In genomic region chr4:153512952-153513500, GRCh38 we compare ENCODE assay signal across 11 cellular contexts. TPM values are rescaled to one million over a fixed set of nuclear protein-coding genes. Genes with fewer than 3 reads are reported as not detected.
DNase-seq lines count a peak whose midpoint lies in the region; ATAC-seq and TF ChIP-seq lines count a peak whose summit lies in the region.
"Had no signal": no experiment of that assay in that cellular context is flagged by ENCODE, and none has a peak within 500 bp of the region (broad histone marks: within the 10 kb centered on the region; RNA-seq: fewer than 3 reads in every experiment).

No MANE protein-coding gene starts in this region.

- H3F3A ChIP-seq in SK-N-SH (replicated peaks; ENCODE audit: insufficient read depth) (peaks cover 35% of the 10 kb centered on the region), smooth muscle cell (ENCODE audit: low read depth) (no peaks in the 10 kb centered on the region)

- H4K20me1 ChIP-seq in SK-N-SH (ENCODE audit: insufficient read depth): peaks cover 3% of the 10 kb centered on the region; the same call in 1 of the 2 replicates
- no peaks in the 10 kb centered on the region for H4K20me1 ChIP-seq in smooth muscle cell (ENCODE audit: low read depth)

- intact Hi-C loops in activated CD4-positive, alpha-beta T cell treated with anti-CD3 and anti-CD28 coated beads, Interleukin-2, amount 10 ng/mL, durations not matched to agents 24 days and 14 days (cut with micrococcal nuclease): no loop called here

- peak overlapping the region; percentile 71; the same call in 1 of the 2 replicates for H3K4me2 ChIP-seq in SK-N-SH
- H3K4me2 ChIP-seq in smooth muscle cell: no peak overlapping the region

- peaks cover 3% of the 10 kb centered on the region for H3K9me3 Mint-ChIP-seq in activated CD4-positive, alpha-beta T cell treated with anti-CD3 and anti-CD28 coated beads, Interleukin-2, amount 10 ng/mL, durations not matched to agents 24 days and 14 days
- H3K9me3 Mint-ChIP-seq in activated CD4-positive, alpha-beta T cell treated with anti-CD3 and anti-CD28 coated beads, Interleukin-2, amount 10 ng/mL, durations not matched to agents 7 days and 5 days: peaks cover 3% of the 10 kb centered on the region
- H3K9me3 Mint-ChIP-seq in stimulated activated naive B cell treated with anti-CD40 and anti-IgM and Interleukin-4, amounts not matched to agents 10 μg/mL and 1 μg/mL and 100 μg/mL, for 72 hours: peaks cover 0 to 3% of the 10 kb centered on the region in 2 donors

- H3K4me1 Mint-ChIP-seq in activated CD4-positive, alpha-beta T cell treated with anti-CD3 and anti-CD28 coated beads, Interleukin-2, amount 10 ng/mL, durations not matched to agents 24 days and 14 days: peaks cover 28% of the 10 kb centered on the region
- H3K4me1 Mint-ChIP-seq in activated CD4-positive, alpha-beta T cell treated with anti-CD3 and anti-CD28 coated beads, Interleukin-2, amount 10 ng/mL, durations not matched to agents 7 days and 5 days: peaks cover 41% of the 10 kb centered on the region
- peaks cover 33 to 75% of the 10 kb centered on the region in 2 donors for H3K4me1 Mint-ChIP-seq in stimulated activated naive B cell treated with anti-CD40 and anti-IgM and Interleukin-4, amounts not matched to agents 10 μg/mL and 1 μg/mL and 100 μg/mL, for 72 hours

- WGBS in SK-N-SH (ENCODE audit: low lambda C conversion rate): 69% methylated on average over 3 of the region's 3 CpGs
- 49 to 56% methylated on average over 2 to 3 of the region's 3 CpGs for WGBS in gastroesophageal sphincter (ENCODE audit: low coverage in 1 of 2), 2 donors
- 97% methylated on average over 3 of the region's 3 CpGs for WGBS in smooth muscle cell (ENCODE audit: low lambda C conversion rate)

- TF ChIP-seq EP300 in SK-N-SH (IDR thresholded peaks at IDR 0.05; ENCODE audit: borderline replicate concordance in 1 of 2, low read depth in 1 of 2, low read length in 1 of 2): no peak
- no peak for TF ChIP-seq EP300 in gastroesophageal sphincter (IDR thresholded peaks at IDR 0.05)

- H3K27ac Mint-ChIP-seq in activated CD4-positive, alpha-beta T cell treated with anti-CD3 and anti-CD28 coated beads, Interleukin-2, amount 10 ng/mL, durations not matched to agents 24 days and 14 days: peak overlapping the region; percentile 56
- no peak overlapping the region for H3K27ac Mint-ChIP-seq in activated CD4-positive, alpha-beta T cell treated with anti-CD3 and anti-CD28 coated beads, Interleukin-2, amount 10 ng/mL, durations not matched to agents 7 days and 5 days
- H3K27ac Mint-ChIP-seq in stimulated activated naive B cell treated with anti-CD40 and anti-IgM and Interleukin-4, amounts not matched to agents 10 μg/mL and 1 μg/mL and 100 μg/mL, for 72 hours: peak overlapping the region; percentile 78

- no peak overlapping the region for H3K4me3 ChIP-seq in SK-N-SH (ENCODE audit: low read depth in 2 of 2, low read length in 1 of 2)
- H3K4me3 ChIP-seq in gastroesophageal sphincter: no peak overlapping the region
- no peak overlapping the region for H3K4me3 ChIP-seq in smooth muscle cell
- H3K4me3 ChIP-seq: tibial nerve had no signal

- no peak overlapping the region for H3K4me3 Mint-ChIP-seq in activated CD4-positive, alpha-beta T cell treated with anti-CD3 and anti-CD28 coated beads, Interleukin-2, amount 10 ng/mL, durations not matched to agents 24 days and 14 days
- no peak overlapping the region for H3K4me3 Mint-ChIP-seq in activated CD4-positive, alpha-beta T cell treated with anti-CD3 and anti-CD28 coated beads, Interleukin-2, amount 10 ng/mL, durations not matched to agents 7 days and 5 days
- no peak overlapping the region for H3K4me3 Mint-ChIP-seq in stimulated activated naive B cell treated with anti-CD40 and anti-IgM and Interleukin-4, amounts not matched to agents 10 μg/mL and 1 μg/mL and 100 μg/mL, for 72 hours

- H3K36me3 Mint-ChIP-seq in activated CD4-positive, alpha-beta T cell treated with anti-CD3 and anti-CD28 coated beads, Interleukin-2, amount 10 ng/mL, durations not matched to agents 24 days and 14 days (ENCODE audit: low read depth): peaks cover 42% of the 10 kb centered on the region
- H3K36me3 Mint-ChIP-seq in activated CD4-positive, alpha-beta T cell treated with anti-CD3 and anti-CD28 coated beads, Interleukin-2, amount 10 ng/mL, durations not matched to agents 7 days and 5 days (ENCODE audit: low read depth): peaks cover 35% of the 10 kb centered on the region
- H3K36me3 Mint-ChIP-seq in stimulated activated naive B cell treated with anti-CD40 and anti-IgM and Interleukin-4, amounts not matched to agents 10 μg/mL and 1 μg/mL and 100 μg/mL, for 72 hours: peaks cover 24 to 57% of the 10 kb centered on the region in 2 donors

- H3K9ac ChIP-seq in SK-N-SH: peak overlapping the region; percentile 21; the same call in 1 of the 2 replicates
- H3K9ac ChIP-seq in smooth muscle cell (ENCODE audit: low read depth): no peak overlapping the region

- TF ChIP-seq POLR2A in gastroesophageal sphincter (IDR thresholded peaks at IDR 0.05): no peak

- H3K4me1 ChIP-seq in SK-N-SH (ENCODE audit: control insufficient read depth in 1 of 2, insufficient read depth in 2 of 2, low read depth in 1 of 2, low read length in 1 of 2) (peaks cover 0 to 30% of the 10 kb centered on the region in 2 experiments; a peak in 2 of 4 replicates), gastroesophageal sphincter (peaks cover 12 to 54% (median 16%) of the 10 kb centered on the region in 3 donors), smooth muscle cell (ENCODE audit: low read depth) (peaks cover 11% of the 10 kb centered on the region)

- no peak for TF ChIP-seq RAD21 in SK-N-SH (IDR thresholded peaks at IDR 0.05; ENCODE audit: low read length)

- H3K9me3 ChIP-seq in SK-N-SH: no peaks in the 10 kb centered on the region
- no peaks in the 10 kb centered on the region for H3K9me3 ChIP-seq in gastroesophageal sphincter
- no peaks in the 10 kb centered on the region for H3K9me3 ChIP-seq in smooth muscle cell (replicated peaks; ENCODE audit: low read depth)
- H3K9me3 ChIP-seq: tibial nerve had no signal

- H3K79me2 ChIP-seq in SK-N-SH (ENCODE audit: insufficient read depth) (peaks cover 12% of the 10 kb centered on the region; the same call in 1 of the 2 replicates), smooth muscle cell (ENCODE audit: low read depth) (no peaks in the 10 kb centered on the region)

- no peaks in the 10 kb centered on the region for H3K27me3 Mint-ChIP-seq in activated CD4-positive, alpha-beta T cell treated with anti-CD3 and anti-CD28 coated beads, Interleukin-2, amount 10 ng/mL, durations not matched to agents 24 days and 14 days
- H3K27me3 Mint-ChIP-seq in activated CD4-positive, alpha-beta T cell treated with anti-CD3 and anti-CD28 coated beads, Interleukin-2, amount 10 ng/mL, durations not matched to agents 7 days and 5 days: no peaks in the 10 kb centered on the region
- H3K27me3 Mint-ChIP-seq in stimulated activated naive B cell treated with anti-CD40 and anti-IgM and Interleukin-4, amounts not matched to agents 10 μg/mL and 1 μg/mL and 100 μg/mL, for 72 hours: no peaks in the 10 kb centered on the region

- no peaks in the 10 kb centered on the region for H3K9me2 ChIP-seq in SK-N-SH

- H2AFZ ChIP-seq in SK-N-SH (ENCODE audit: low read depth): no peak overlapping the region
- H2AFZ ChIP-seq in smooth muscle cell (ENCODE audit: low read depth): no peak overlapping the region

- H3K36me3 ChIP-seq in SK-N-SH (replicated peaks in 1 of 2; ENCODE audit: control insufficient read depth in 1 of 2, insufficient read depth in 2 of 2, low read length in 1 of 2) (peaks cover 0 to 7% of the 10 kb centered on the region in 2 experiments), gastroesophageal sphincter (no peaks in the 10 kb centered on the region), smooth muscle cell (ENCODE audit: low read depth) (no peaks in the 10 kb centered on the region)
- H3K36me3 ChIP-seq: tibial nerve had no signal

- POLR2A ChIA-PET in activated CD4-positive, alpha-beta T cell treated with anti-CD3 and anti-CD28 coated beads, Interleukin-2, amount 10 ng/mL, durations not matched to agents 7 days and 5 days (lab: Charles Lee): no interaction called here
- POLR2A ChIA-PET in SK-N-SH (lab: Yijun Ruan, JAX): no interaction called here

- CTCF ChIA-PET in activated CD4-positive, alpha-beta T cell treated with anti-CD3 and anti-CD28 coated beads, Interleukin-2, amount 10 ng/mL, durations not matched to agents 7 days and 5 days (lab: Charles Lee): interaction anchor here (0.6 to 3.0 kb wide), 6 partner anchors 11 to 110 kb away, joined by 3 to 10 read pairs (median 4); no protein-coding TSS in a partner anchor
- CTCF ChIA-PET in SK-N-SH (lab: Yijun Ruan, JAX): no interaction called here

- in situ Hi-C loops in ACHN (cut with HindIII; ENCODE audit: low pct_ligation_motif_present, low pct_unique_long_range_greater_than_20kb, low sequenced_read_pairs): no loop called here

- ATAC-seq in gastroesophageal sphincter (no peak), GM19328 (IDR thresholded peaks at IDR 0.05; ENCODE audit: unreplicated experiment) (no peak)
- ATAC-seq in stimulated activated naive B cell treated with anti-CD40 and anti-IgM and Interleukin-4, amounts not matched to agents 10 μg/mL and 1 μg/mL and 100 μg/mL, for 72 hours (replicated peaks): no peak

- no peaks in the 10 kb centered on the region for H3K27me3 ChIP-seq in SK-N-SH (ENCODE audit: insufficient read depth)
- no peaks in the 10 kb centered on the region for H3K27me3 ChIP-seq in gastroesophageal sphincter
- no peaks in the 10 kb centered on the region for H3K27me3 ChIP-seq in smooth muscle cell (ENCODE audit: low read depth)
- H3K27me3 ChIP-seq: tibial nerve had no signal

- H3K27ac ChIP-seq in SK-N-SH (ENCODE audit: low read depth in 2 of 2, low read length in 1 of 2) (peak overlapping the region in 1 of 2 experiments; percentile 84; a peak in 2 of 4 replicates), gastroesophageal sphincter (peak overlapping the region in 3 of 4 donors; percentile 42 to 51 (median 46)), smooth muscle cell (ENCODE audit: low read depth) (no peak overlapping the region)

- no peak for TF ChIP-seq CTCF in SK-N-SH (IDR thresholded peaks at IDR 0.05)
- no peak for TF ChIP-seq CTCF in gastroesophageal sphincter (IDR thresholded peaks at IDR 0.05)
- no peak for TF ChIP-seq CTCF in smooth muscle cell (IDR thresholded peaks at IDR 0.05; ENCODE audit: borderline replicate concordance, insufficient read depth, poor library complexity, severe bottlenecking)

- DNase-seq in activated CD4-positive, alpha-beta T cell treated with anti-CD3 and anti-CD28 coated beads, Interleukin-2, amount 10 ng/mL, durations not matched to agents 24 days and 14 days: no peak
- DNase-seq in activated CD4-positive, alpha-beta T cell treated with anti-CD3 and anti-CD28 coated beads, Interleukin-2, amount 10 ng/mL, durations not matched to agents 7 days and 5 days: no peak
- DNase-seq in SK-N-SH (no peak), ACHN (no peak), smooth muscle cell (lab: John Stamatoyannopoulos, UW; ENCODE audit: unreplicated experiment) (no peak)
- DNase-seq in stimulated activated naive B cell treated with anti-CD40 and anti-IgM and Interleukin-4, amounts not matched to agents 10 μg/mL and 1 μg/mL and 100 μg/mL, for 72 hours: no peak
- DNase-seq: NCI-H2171, SHP77 treated with DMSO at 0.1 percent for 48 hours had no signal

RNA-seq across cellular contexts. Expression of gene TMEM131L, which starts 46.9 kb away (rescaled TPM):
- 40.3 and 40.6 TPM in 2 replicates for total RNA-seq in activated CD4-positive, alpha-beta T cell treated with anti-CD3 and anti-CD28 coated beads, Interleukin-2, amount 10 ng/mL, durations not matched to agents 24 days and 14 days
- 10 to 100 TPM; 49.3 to 56.0 TPM for total RNA-seq in activated CD4-positive, alpha-beta T cell treated with anti-CD3 and anti-CD28 coated beads, Interleukin-2, amount 10 ng/mL, durations not matched to agents 7 days and 5 days
- polyA plus RNA-seq in SK-N-SH (2012; rRNA removed): 6.2 and 6.8 TPM in 2 replicates
- polyA plus RNA-seq in SK-N-SH (2012; cell fraction: cytosol; rRNA removed): 4.6 and 4.9 TPM in 2 replicates
- 15.8 and 17.0 TPM in 2 replicates for polyA plus RNA-seq in SK-N-SH (2012; cell fraction: nucleus; rRNA removed)
- total RNA-seq in gastroesophageal sphincter: 10 to 100 TPM; 14.2 to 24.0 (median 18.4) TPM
- total RNA-seq in smooth muscle cell: 6.7 and 12.9 TPM in 2 replicates
- 2.6 and 4.3 TPM in 2 replicates for polyA plus RNA-seq in smooth muscle cell
